In the genomic region with DNA sequence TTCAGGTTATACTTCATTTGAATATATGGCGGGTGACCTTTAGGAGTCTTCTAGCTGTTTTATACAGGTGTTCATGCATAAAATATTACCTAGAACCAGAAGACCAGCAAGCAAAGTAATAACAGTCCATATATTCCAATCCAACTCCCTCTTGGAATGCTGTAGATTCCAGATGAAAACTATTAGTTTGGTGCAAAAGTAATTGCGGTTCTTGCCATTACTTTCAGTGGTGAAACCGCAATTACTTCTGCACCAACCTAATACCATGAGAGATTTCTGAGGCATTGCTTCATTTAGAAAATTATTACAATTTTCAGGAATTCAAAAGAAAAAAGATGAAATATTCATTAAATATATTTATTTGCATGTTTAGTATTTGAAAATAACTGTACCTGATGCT, we compare ENCODE assay signal across 34 cellular contexts.
"Had no signal": no experiment of that assay in that cellular context is flagged by ENCODE, and none has a peak within 500 bp of the region (broad histone marks: within the 10 kb centered on the region; RNA-seq: fewer than 3 reads in every experiment).

No MANE protein-coding gene starts in this region.

- H3K9me3 ChIP-seq: MG63 had no signal

- H3K36me3 ChIP-seq: MG63 had no signal

- H3K27me3 ChIP-seq: MG63 had no signal

- DNase-seq: Karpas-422, Kasumi-1, MG63, MM.1S, MV-4-11, NCI-H1048, NCI-H1092, NCI-H1092 treated with DMSO at 0.1 percent for 48 hours, NCI-H1105, NCI-H1105 treated with DMSO at 0.1 percent for 48 hours, NCI-H1417, NCI-H1417 treated with DMSO at 0.1 percent for 48 hours, NCI-H1436, NCI-H1436 treated with DMSO at 0.1 percent for 48 hours, NCI-H146, NCI-H1694, NCI-H1694 treated with DMSO at 0.1 percent for 48 hours, NCI-H187, NCI-H187 treated with DMSO at 0.1 percent for 48 hours, NCI-H1930, NCI-H2029, NCI-H2029 treated with DMSO at 0.1 percent for 48 hours, NCI-H2081, NCI-H2081 treated with DMSO at 0.1 percent for 48 hours, NCI-H2107, NCI-H2171, NCI-H2171 treated with DMSO at 0.1 percent for 48 hours, NCI-H2227 treated with DMSO at 0.1 percent for 48 hours, NCI-H345, NCI-H446, NCI-H446 treated with DMSO at 0.1 percent for 48 hours, NCI-H510A, NCI-H510A treated with DMSO at 0.1 percent for 48 hours, NCI-H524 had no signal

- H3K4me3 ChIP-seq: MG63 had no signal
